In genomic region chr12:47790676-47791350, GRCh38 we compare ENCODE assay signal across 20 cellular contexts. TPM values are rescaled to one million over a fixed set of nuclear protein-coding genes. Genes with fewer than 3 reads are reported as not detected.
DNase-seq lines count a peak whose midpoint lies in the region; ATAC-seq and TF ChIP-seq lines count a peak whose summit lies in the region.
"Had no signal": no experiment of that assay in that cellular context is flagged by ENCODE, and none has a peak within 500 bp of the region (broad histone marks: within the 10 kb centered on the region; RNA-seq: fewer than 3 reads in every experiment).

No MANE protein-coding gene starts in this region.

- H3K4me3 Mint-ChIP-seq in activated T-helper 17 cell treated with anti-CD3 and anti-CD28 coated beads, Interleukin-2, amount 50 U/mL, for 72 hours = no peak overlapping the region
- H3K4me3 Mint-ChIP-seq: B cell had no signal

- POLR2A ChIA-PET in RWPE1 (lab: Yijun Ruan, JAX; ENCODE audit: low non-redundant PET) = interaction anchor here (0.5 kb wide), 1 partner anchor 42 kb away, joined by 4 read pairs; no protein-coding TSS in a partner anchor

- no peak for TF ChIP-seq CTCF in RWPE1 (conservative IDR thresholded peaks at IDR 0.05; ENCODE audit: low read depth)

- H3K27ac ChIP-seq in RWPE1 (peak overlapping the region; percentile 51), trophoblast cell (ENCODE audit: low read depth, low read length) (no peak overlapping the region)

- H3K9me3 Mint-ChIP-seq in activated naive CD4-positive, alpha-beta T cell treated with anti-CD3 and anti-CD28 coated beads, Interleukin-2, amount 50 U/mL, for 72 hours = no peaks in the 10 kb centered on the region
- no peaks in the 10 kb centered on the region for H3K9me3 Mint-ChIP-seq in activated T-helper 17 cell treated with anti-CD3 and anti-CD28 coated beads, Interleukin-2, amount 50 U/mL, for 72 hours
- H3K9me3 Mint-ChIP-seq: CD4-positive, alpha-beta memory T cell had no signal

- H3K79me2 ChIP-seq in trophoblast cell (ENCODE audit: control insufficient read depth, insufficient read depth, low read length, poor library complexity) = no peaks in the 10 kb centered on the region

- H3K14ac ChIP-seq in trophoblast cell (ENCODE audit: low read length) = no peak overlapping the region

- H3K23ac ChIP-seq in trophoblast cell (ENCODE audit: low read length) = no peak overlapping the region

- peak overlapping the region; percentile 73 to 77 for H3K27ac Mint-ChIP-seq in activated naive CD4-positive, alpha-beta T cell treated with anti-CD3 and anti-CD28 coated beads, Interleukin-2, amount 50 U/mL, for 72 hours
- H3K27ac Mint-ChIP-seq in activated T-helper 17 cell treated with anti-CD3 and anti-CD28 coated beads, Interleukin-2, amount 50 U/mL, for 72 hours = peak overlapping the region; percentile 52
- H3K27ac Mint-ChIP-seq: B cell had no signal

- no peak overlapping the region for H4K8ac ChIP-seq in trophoblast cell (ENCODE audit: low read depth, low read length)

- H3K79me1 ChIP-seq in trophoblast cell (ENCODE audit: low read length) = no peaks in the 10 kb centered on the region

- H2BK120ac ChIP-seq in trophoblast cell (ENCODE audit: insufficient read depth, low read length, poor library complexity) = no peak overlapping the region

- H3K9me3 ChIP-seq in trophoblast cell (ENCODE audit: insufficient read depth, low read depth, low read length) = peaks cover 4% of the 10 kb centered on the region

- no peak for DNase-seq in activated naive CD4-positive, alpha-beta T cell treated with anti-CD3 and anti-CD28 coated beads, Interleukin-2, amount 50 U/mL, for 72 hours (ENCODE audit: low spot score in 2 of 2)
- no peak for DNase-seq in activated naive CD4-positive, alpha-beta T cell treated with Interleukin-2 at 50 U/mL for 16 hours
- no peak for DNase-seq in RWPE1 (ENCODE audit: low spot score)
- no peak for DNase-seq in trophoblast cell
- DNase-seq: Calu3; CD4-positive, alpha-beta memory T cell; H7; IMR-90; Kasumi-1; MM.1S; NCI-H1092 treated with DMSO at 0.1 percent for 48 hours; NCI-H2081 treated with DMSO at 0.1 percent for 48 hours; NCI-H510A treated with DMSO at 0.1 percent for 48 hours; NCI-H82; SHP77 had no signal

- H3K27me3 Mint-ChIP-seq in activated T-helper 17 cell treated with anti-CD3 and anti-CD28 coated beads, Interleukin-2, amount 50 U/mL, for 72 hours = no peaks in the 10 kb centered on the region
- H3K27me3 Mint-ChIP-seq: B cell; CD4-positive, alpha-beta memory T cell had no signal

- CTCF ChIA-PET in RWPE1 (lab: Yijun Ruan, JAX) = interaction anchor here (0.6 to 2.5 kb wide), 7 partner anchors 11 to 139 kb away, joined by 3 to 9 read pairs (median 3); no protein-coding TSS in a partner anchor

- H3K36me3 Mint-ChIP-seq in activated naive CD4-positive, alpha-beta T cell treated with anti-CD3 and anti-CD28 coated beads, Interleukin-2, amount 50 U/mL, for 72 hours = peaks cover 20 to 41% of the 10 kb centered on the region in 2 donors
- H3K36me3 Mint-ChIP-seq in activated T-helper 17 cell treated with anti-CD3 and anti-CD28 coated beads, Interleukin-2, amount 50 U/mL, for 72 hours (ENCODE audit: low read depth) = peaks cover 99% of the 10 kb centered on the region

- no CpG with 5 or more reads among the region's 20 CpGs for WGBS in trophoblast cell (ENCODE audit: extremely low coverage, insufficient coverage, insufficient read length)

- no peaks in the 10 kb centered on the region for H3K4me1 ChIP-seq in trophoblast cell (ENCODE audit: control insufficient read depth in 1 of 2, insufficient read depth in 2 of 2, low read length in 2 of 2)

- H2BK5ac ChIP-seq in trophoblast cell (ENCODE audit: low read depth, low read length, poor library complexity) = no peak overlapping the region

- no peak overlapping the region for H4K91ac ChIP-seq in trophoblast cell (ENCODE audit: low read depth, low read length)

- no peak overlapping the region for H4K12ac ChIP-seq in trophoblast cell (ENCODE audit: low read depth, low read length)

- H3K4ac ChIP-seq in trophoblast cell (ENCODE audit: low read depth, low read length) = no peak overlapping the region

- no peak overlapping the region for H2AK5ac ChIP-seq in trophoblast cell (ENCODE audit: low read length)

- no peak overlapping the region for H2AFZ ChIP-seq in trophoblast cell (ENCODE audit: insufficient read depth, low read length, poor library complexity)

- no peaks in the 10 kb centered on the region for H3K27me3 ChIP-seq in trophoblast cell (ENCODE audit: insufficient read depth, low read length)

- no peak overlapping the region for H3K18ac ChIP-seq in trophoblast cell (ENCODE audit: low read length)

- ATAC-seq in activated naive CD4-positive, alpha-beta T cell treated with anti-CD3 and anti-CD28 coated beads, Interleukin-2, amount 50 U/mL, for 72 hours = no peak
- ATAC-seq in activated T-helper 17 cell treated with anti-CD3 and anti-CD28 coated beads, Interleukin-2, amount 50 U/mL, for 72 hours (replicated peaks) = no peak
- ATAC-seq in GM18511 (IDR thresholded peaks at IDR 0.05; ENCODE audit: unreplicated experiment) (no peak), GM21381 (IDR thresholded peaks at IDR 0.05; ENCODE audit: unreplicated experiment) (no peak)
- ATAC-seq: Panc1 had no signal

- no peak overlapping the region for H3K4me2 ChIP-seq in trophoblast cell (ENCODE audit: low read length)

- H3K36me3 ChIP-seq in trophoblast cell (ENCODE audit: control insufficient read depth in 1 of 2, insufficient read depth in 2 of 2, low read length in 2 of 2) = peaks cover 90 to 94% of the 10 kb centered on the region in 2 experiments

- no peaks in the 10 kb centered on the region for H3K4me1 Mint-ChIP-seq in activated T-helper 17 cell treated with anti-CD3 and anti-CD28 coated beads, Interleukin-2, amount 50 U/mL, for 72 hours
- H3K4me1 Mint-ChIP-seq: B cell had no signal

- no peak overlapping the region for H3K9ac ChIP-seq in trophoblast cell (ENCODE audit: low read length)

- no peak overlapping the region for H2BK12ac ChIP-seq in trophoblast cell (ENCODE audit: low read length)

- H3K4me3 ChIP-seq in trophoblast cell (ENCODE audit: low read depth, low read length) = peak overlapping the region; percentile 25

RNA-seq across cellular contexts. Expression of gene SLC48A1, which starts 17.8 kb away (rescaled TPM):
- 1 to 10 TPM; 5.2 to 7.4 TPM for total RNA-seq in activated naive CD4-positive, alpha-beta T cell treated with anti-CD3 and anti-CD28 coated beads, Interleukin-2, amount 50 U/mL, for 72 hours
- 1 to 10 TPM; 6.7 to 8.2 TPM for total RNA-seq in activated T-helper 17 cell treated with anti-CD3 and anti-CD28 coated beads, Interleukin-2, amount 50 U/mL, for 72 hours
- 4.7 and 4.8 TPM in 2 replicates for polyA plus RNA-seq in trophoblast cell (2013)

RNA-seq across cellular contexts. Expression of gene HDAC7, which starts 28.9 kb away (rescaled TPM):
- total RNA-seq in activated naive CD4-positive, alpha-beta T cell treated with anti-CD3 and anti-CD28 coated beads, Interleukin-2, amount 50 U/mL, for 72 hours = 100 to 1,000 TPM; 285 to 334 TPM
- 100 to 1,000 TPM; 163 to 471 TPM for total RNA-seq in activated T-helper 17 cell treated with anti-CD3 and anti-CD28 coated beads, Interleukin-2, amount 50 U/mL, for 72 hours
- 47.8 and 51.3 TPM in 2 replicates for polyA plus RNA-seq in trophoblast cell (2013)

RNA-seq across cellular contexts. Expression of gene RAPGEF3, which starts 32.1 kb away (rescaled TPM):
- 1 to 10 TPM; 1.1 to 2.7 TPM for total RNA-seq in activated naive CD4-positive, alpha-beta T cell treated with anti-CD3 and anti-CD28 coated beads, Interleukin-2, amount 50 U/mL, for 72 hours
- 1 to 10 TPM; 1.4 to 8.4 TPM for total RNA-seq in activated T-helper 17 cell treated with anti-CD3 and anti-CD28 coated beads, Interleukin-2, amount 50 U/mL, for 72 hours
- polyA plus RNA-seq in trophoblast cell (2013) = 0.68 and 0.78 TPM in 2 replicates
